In the genomic region with DNA sequence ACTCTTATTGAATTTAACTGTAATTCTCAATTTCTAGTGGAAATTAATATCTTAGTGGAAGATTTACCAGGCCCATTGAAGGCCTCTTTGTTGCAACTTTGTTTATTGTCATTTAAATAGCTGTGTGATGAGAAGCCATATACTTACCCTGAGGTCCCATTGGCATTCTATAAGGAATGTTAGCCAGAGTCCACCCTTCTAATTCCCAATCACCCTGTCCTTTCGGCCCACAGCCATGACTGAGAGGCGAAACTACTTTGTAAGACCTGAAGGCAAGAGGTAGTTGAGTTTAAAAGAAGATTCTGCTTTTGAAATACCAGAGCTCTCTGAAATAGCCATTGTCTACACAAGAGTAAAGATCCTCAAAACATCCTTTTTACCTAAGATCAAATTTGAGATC, we compare ENCODE assay signal across 20 cellular contexts.
DNase-seq lines count a peak whose midpoint lies in the region; ATAC-seq and TF ChIP-seq lines count a peak whose summit lies in the region.
"Had no signal": no experiment of that assay in that cellular context is flagged by ENCODE, and none has a peak within 500 bp of the region (broad histone marks: within the 10 kb centered on the region; RNA-seq: fewer than 3 reads in every experiment).

No MANE protein-coding gene starts in this region.

- H2AK5ac ChIP-seq in neuronal stem cell (ENCODE audit: low read depth, low read length), result no peak overlapping the region

- H2BK120ac ChIP-seq in neuronal stem cell (ENCODE audit: low read depth, low read length), result no peak overlapping the region

- H4K8ac ChIP-seq in neuronal stem cell (ENCODE audit: low read depth, low read length), result no peak overlapping the region

- ATAC-seq in WTC11 (peak; percentile 75; the same call in 1 of the 2 replicates), GM19328 (IDR thresholded peaks at IDR 0.05; ENCODE audit: unreplicated experiment) (no peak), HG03025 (IDR thresholded peaks at IDR 0.05; ENCODE audit: low FRiP score, unreplicated experiment) (no peak)
- ATAC-seq: A549; CD8-positive, alpha-beta T cell; GM12878 had no signal

- no CpG with 5 or more reads among the region's 2 CpGs for WGBS in neuronal stem cell (ENCODE audit: extremely low coverage in 2 of 2, insufficient read length in 2 of 2, insufficient replicate concordance in 1 of 2), 2 donors

- no peak overlapping the region for H4K91ac ChIP-seq in neuronal stem cell (ENCODE audit: low read depth, low read length, poor library complexity)

- H2AFZ ChIP-seq in neuronal stem cell (ENCODE audit: low read length), result peak overlapping the region; percentile 30

- H3K27me3 ChIP-seq in neuronal stem cell (ENCODE audit: control insufficient read depth in 3 of 3, insufficient read depth in 3 of 3, low read depth in 1 of 3, low read length in 3 of 3), result no peaks in the 10 kb centered on the region
- H3K27me3 ChIP-seq: BLaER1 treated with 17β-estradiol and CSF1 and Interleukin-3, amounts not matched to agents 10 nM and 100 nM had no signal

- no peak overlapping the region for H3K4ac ChIP-seq in neuronal stem cell (ENCODE audit: low read length)

- H3K23ac ChIP-seq in neuronal stem cell (ENCODE audit: low read depth, low read length, poor library complexity), result no peak overlapping the region

- no peak overlapping the region for H3K14ac ChIP-seq in neuronal stem cell (ENCODE audit: low read length)

- H3K9ac ChIP-seq in neuronal stem cell (ENCODE audit: low read depth, low read length, poor library complexity), result no peak overlapping the region
- H3K9ac ChIP-seq: BLaER1 treated with 17β-estradiol and CSF1 and Interleukin-3, amounts not matched to agents 10 nM and 100 nM had no signal

- no peak overlapping the region for H3K4me3 ChIP-seq in neuronal stem cell (ENCODE audit: low read length in 2 of 2)
- H3K4me3 ChIP-seq: A549; BLaER1 treated with 17β-estradiol and CSF1 and Interleukin-3, amounts not matched to agents 10 nM and 100 nM; GM12878 had no signal

- no peak overlapping the region for H3K4me3 Mint-ChIP-seq in WTC11
- H3K4me3 Mint-ChIP-seq: B cell; CD4-positive, alpha-beta T cell; CD8-positive, alpha-beta T cell had no signal

- DNase-seq in ELF-1 (ENCODE audit: low read depth, low spot score) (peak; percentile 31), WTC11 (ENCODE audit: low spot score) (no peak), islet precursor cell (peak; percentile 61), neuronal stem cell (ENCODE audit: low spot score) (no peak)
- DNase-seq in stimulated activated naive CD4-positive, alpha-beta T cell (lab: John Stamatoyannopoulos, UW), result no peak
- DNase-seq: AML-193; Caco-2; Calu3; CD4-positive, alpha-beta T cell; CD8-positive, alpha-beta T cell; DMS79 treated with DMSO at 0.1 percent for 48 hours; GDM1 had no signal

- no peaks in the 10 kb centered on the region for H3K79me1 ChIP-seq in neuronal stem cell (ENCODE audit: low read depth, low read length)

- no peak overlapping the region for H3K18ac ChIP-seq in neuronal stem cell (ENCODE audit: low read length)

- H3K4me1 ChIP-seq in neuronal stem cell (ENCODE audit: control insufficient read depth in 2 of 2, insufficient read depth in 1 of 2, low read depth in 1 of 2, low read length in 2 of 2), result no peaks in the 10 kb centered on the region
- H3K4me1 ChIP-seq: A549; BLaER1 treated with 17β-estradiol and CSF1 and Interleukin-3, amounts not matched to agents 10 nM and 100 nM; Caco-2 had no signal

- no peak overlapping the region for H3K27ac ChIP-seq in neuronal stem cell (replicated peaks; ENCODE audit: low read length)
- H3K27ac ChIP-seq: 22Rv1; A549; BLaER1 treated with 17β-estradiol and CSF1 and Interleukin-3, amounts not matched to agents 10 nM and 100 nM; C4-2B had no signal

- no peak overlapping the region for H2BK5ac ChIP-seq in neuronal stem cell (ENCODE audit: low read length)

- no peak overlapping the region for H3K4me2 ChIP-seq in neuronal stem cell (ENCODE audit: insufficient read depth, low read length, poor library complexity, severe bottlenecking)
- H3K4me2 ChIP-seq: A549; BLaER1 treated with 17β-estradiol and CSF1 and Interleukin-3, amounts not matched to agents 10 nM and 100 nM had no signal

- no peak overlapping the region for H3K27ac Mint-ChIP-seq in WTC11
- H3K27ac Mint-ChIP-seq: B cell; CD4-positive, alpha-beta T cell; CD8-positive, alpha-beta T cell had no signal

- H2BK12ac ChIP-seq in neuronal stem cell (ENCODE audit: low read length), result no peak overlapping the region

- H3K36me3 Mint-ChIP-seq in WTC11, result 0 out of 2 replicates have a peak, but pooled peaks cover 5% of the 10 kb centered on the region
- H3K36me3 Mint-ChIP-seq: CD8-positive, alpha-beta T cell had no signal

- POLR2A ChIA-PET in WTC11 (lab: Charles Lee), result interaction anchor here (0.7 kb wide), 1 partner anchor 329 kb away, joined by 3 read pairs; no protein-coding TSS in a partner anchor

- H3K36me3 ChIP-seq in neuronal stem cell (replicated peaks in 1 of 2; ENCODE audit: control insufficient read depth in 2 of 2, insufficient read depth in 2 of 2, low read length in 2 of 2), result no peaks in the 10 kb centered on the region
- H3K36me3 ChIP-seq: BLaER1 treated with 17β-estradiol and CSF1 and Interleukin-3, amounts not matched to agents 10 nM and 100 nM had no signal

- no peaks in the 10 kb centered on the region for H3K27me3 Mint-ChIP-seq in WTC11 (ENCODE audit: low read depth)
- H3K27me3 Mint-ChIP-seq: B cell; CD4-positive, alpha-beta T cell had no signal

- CTCF ChIA-PET in WTC11 (lab: Charles Lee), result no interaction called here

- H3K9me3 Mint-ChIP-seq in WTC11, result peaks cover 21% of the 10 kb centered on the region

- peaks cover 0 to 4% of the 10 kb centered on the region in 2 donors for H3K9me3 ChIP-seq in neuronal stem cell (replicated peaks in 1 of 2; ENCODE audit: control insufficient read depth in 2 of 2, insufficient read depth in 1 of 2, low read depth in 1 of 2, low read length in 2 of 2)
- H3K9me3 ChIP-seq: A549; BLaER1 treated with 17β-estradiol and CSF1 and Interleukin-3, amounts not matched to agents 10 nM and 100 nM; Caco-2 had no signal

- H2BK15ac ChIP-seq in neuronal stem cell (ENCODE audit: low read length), result no peak overlapping the region

- peaks cover 12% of the 10 kb centered on the region for H3K4me1 Mint-ChIP-seq in WTC11
- H3K4me1 Mint-ChIP-seq: B cell had no signal

- TF ChIP-seq CTCF in WTC11 (IDR thresholded peaks at IDR 0.05), result no peak

TF ChIP-seq in WTC11, 78 proteins besides CTCF, POLR2A, EP300 and RAD21 (continues in another document):
- TF ChIP-seq, protein P1, sequence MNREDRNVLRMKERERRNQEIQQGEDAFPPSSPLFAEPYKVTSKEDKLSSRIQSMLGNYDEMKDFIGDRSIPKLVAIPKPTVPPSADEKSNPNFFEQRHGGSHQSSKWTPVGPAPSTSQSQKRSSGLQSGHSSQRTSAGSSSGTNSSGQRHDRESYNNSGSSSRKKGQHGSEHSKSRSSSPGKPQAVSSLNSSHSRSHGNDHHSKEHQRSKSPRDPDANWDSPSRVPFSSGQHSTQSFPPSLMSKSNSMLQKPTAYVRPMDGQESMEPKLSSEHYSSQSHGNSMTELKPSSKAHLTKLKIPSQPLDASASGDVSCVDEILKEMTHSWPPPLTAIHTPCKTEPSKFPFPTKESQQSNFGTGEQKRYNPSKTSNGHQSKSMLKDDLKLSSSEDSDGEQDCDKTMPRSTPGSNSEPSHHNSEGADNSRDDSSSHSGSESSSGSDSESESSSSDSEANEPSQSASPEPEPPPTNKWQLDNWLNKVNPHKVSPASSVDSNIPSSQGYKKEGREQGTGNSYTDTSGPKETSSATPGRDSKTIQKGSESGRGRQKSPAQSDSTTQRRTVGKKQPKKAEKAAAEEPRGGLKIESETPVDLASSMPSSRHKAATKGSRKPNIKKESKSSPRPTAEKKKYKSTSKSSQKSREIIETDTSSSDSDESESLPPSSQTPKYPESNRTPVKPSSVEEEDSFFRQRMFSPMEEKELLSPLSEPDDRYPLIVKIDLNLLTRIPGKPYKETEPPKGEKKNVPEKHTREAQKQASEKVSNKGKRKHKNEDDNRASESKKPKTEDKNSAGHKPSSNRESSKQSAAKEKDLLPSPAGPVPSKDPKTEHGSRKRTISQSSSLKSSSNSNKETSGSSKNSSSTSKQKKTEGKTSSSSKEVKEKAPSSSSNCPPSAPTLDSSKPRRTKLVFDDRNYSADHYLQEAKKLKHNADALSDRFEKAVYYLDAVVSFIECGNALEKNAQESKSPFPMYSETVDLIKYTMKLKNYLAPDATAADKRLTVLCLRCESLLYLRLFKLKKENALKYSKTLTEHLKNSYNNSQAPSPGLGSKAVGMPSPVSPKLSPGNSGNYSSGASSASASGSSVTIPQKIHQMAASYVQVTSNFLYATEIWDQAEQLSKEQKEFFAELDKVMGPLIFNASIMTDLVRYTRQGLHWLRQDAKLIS (CRISPR knock-in tag; IDR thresholded peaks at IDR 0.05; ENCODE audit: borderline replicate concordance), result no peak
- TF ChIP-seq, protein P2, sequence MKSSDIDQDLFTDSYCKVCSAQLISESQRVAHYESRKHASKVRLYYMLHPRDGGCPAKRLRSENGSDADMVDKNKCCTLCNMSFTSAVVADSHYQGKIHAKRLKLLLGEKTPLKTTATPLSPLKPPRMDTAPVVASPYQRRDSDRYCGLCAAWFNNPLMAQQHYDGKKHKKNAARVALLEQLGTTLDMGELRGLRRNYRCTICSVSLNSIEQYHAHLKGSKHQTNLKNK (CRISPR knock-in tag; IDR thresholded peaks at IDR 0.05), result no peak
- no peak for TF ChIP-seq CREM (CRISPR knock-in tag; IDR thresholded peaks at IDR 0.05)
- no peak for TF ChIP-seq ZNF232 (CRISPR knock-in tag; IDR thresholded peaks at IDR 0.05)
- TF ChIP-seq ETV6 (CRISPR knock-in tag; IDR thresholded peaks at IDR 0.05), result no peak
- TF ChIP-seq, protein P3, sequence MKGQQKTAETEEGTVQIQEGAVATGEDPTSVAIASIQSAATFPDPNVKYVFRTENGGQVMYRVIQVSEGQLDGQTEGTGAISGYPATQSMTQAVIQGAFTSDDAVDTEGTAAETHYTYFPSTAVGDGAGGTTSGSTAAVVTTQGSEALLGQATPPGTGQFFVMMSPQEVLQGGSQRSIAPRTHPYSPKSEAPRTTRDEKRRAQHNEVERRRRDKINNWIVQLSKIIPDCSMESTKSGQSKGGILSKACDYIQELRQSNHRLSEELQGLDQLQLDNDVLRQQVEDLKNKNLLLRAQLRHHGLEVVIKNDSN (CRISPR knock-in tag; IDR thresholded peaks at IDR 0.05), result no peak
- no peak for TF ChIP-seq ZNF671 (CRISPR knock-in tag; IDR thresholded peaks at IDR 0.05)

Comparison
In these comparisons a context has a peak if more than half of its experiments do, and no peak if none do; other contexts are left out.
1. DNase-seq: peak in ELF-1 (single experiment) and islet precursor cell (single experiment); none in WTC11 (single experiment), neuronal stem cell (single experiment) and stimulated activated naive CD4-positive, alpha-beta T cell (0 of 6).